ENCODE assay signal across 1 cellular context in genomic region chr4:26410385-26411293, GRCh38.
TF ChIP-seq lines count a peak whose summit lies in the region.

No MANE protein-coding gene starts in this region.

TF ChIP-seq in GM23338, 12 proteins besides CTCF, POLR2A, EP300 and RAD21 (continued from another document):
- TF ChIP-seq REST (IDR thresholded peaks at IDR 0.05; ENCODE audit: unreplicated experiment), result no peak
- no peak for TF ChIP-seq STAT1 (IDR thresholded peaks at IDR 0.05; ENCODE audit: unreplicated experiment)
